ENCODE assay signal across 21 cellular contexts in genomic region chr6:165985281-165985925, GRCh38.
DNase-seq lines count a peak whose midpoint lies in the region; ATAC-seq, FAIRE-seq and TF ChIP-seq lines count a peak whose summit lies in the region.
"Had no signal": no experiment of that assay in that cellular context is flagged by ENCODE, and none has a peak within 500 bp of the region (broad histone marks: within the 10 kb centered on the region; RNA-seq: fewer than 3 reads in every experiment).

No MANE protein-coding gene starts in this region.

- CTCF ChIA-PET in HepG2 (lab: Yijun Ruan, JAX; ENCODE audit: low intra/inter-chr PET ratio, low total read pairs) = no interaction called here

- no peak for TF ChIP-seq RAD21 in HepG2 (CRISPR knock-in tag; IDR thresholded peaks at IDR 0.05)

- DNase-seq in DND-41 (no peak), fibroblast of villous mesenchyme (ENCODE audit: low read depth) (no peak), ovary (peak in 1 of 5 donors; percentile 39), HepG2 (ENCODE audit: low spot score) (no peak)
- DNase-seq in activated naive CD4-positive, alpha-beta T cell treated with Interleukin-2 at 50 U/mL for 16 hours = no peak
- no peak for DNase-seq in naive thymus-derived CD8-positive, alpha-beta T cell
- DNase-seq: activated CD4-positive, alpha-beta memory T cell treated with anti-CD3 and anti-CD28 coated beads, Interleukin-2, amount 10 ng/mL, durations not matched to agents 7 days and 5 days; activated gamma-delta T cell; CD4-positive, alpha-beta memory T cell; DMS153; GF-D8; mammary epithelial cell; NCI-H1105 treated with DMSO at 0.1 percent for 48 hours; NCI-H2029 treated with DMSO at 0.1 percent for 48 hours; NCI-H226; NCI-H748 treated with DMSO at 0.1 percent for 48 hours had no signal

- no peak overlapping the region for H3K4me3 Mint-ChIP-seq in naive thymus-derived CD8-positive, alpha-beta T cell
- H3K4me3 Mint-ChIP-seq: activated CD4-positive, alpha-beta memory T cell treated with anti-CD3 and anti-CD28 coated beads, Interleukin-2, amount 10 ng/mL, durations not matched to agents 7 days and 5 days; CD4-positive, alpha-beta memory T cell had no signal

- FAIRE-seq in HepG2 (lab: Jason Lieb, UNC) = no peak
- FAIRE-seq: bronchial epithelial cell had no signal

- peaks cover 9 to 16% (median 13%) of the 10 kb centered on the region in 4 donors for H3K4me1 Mint-ChIP-seq in naive thymus-derived CD8-positive, alpha-beta T cell

- H3K79me2 ChIP-seq in DND-41 (ENCODE audit: insufficient read depth, low read length) (no peaks in the 10 kb centered on the region), HepG2 (ENCODE audit: insufficient read depth, low read length) (no peaks in the 10 kb centered on the region)

- H3K9ac ChIP-seq in DND-41 (ENCODE audit: low read depth, low read length) (peak overlapping the region; percentile 50), HepG2 (ENCODE audit: insufficient read depth, low read depth, low read length) (no peak overlapping the region)

- POLR2A ChIA-PET in HepG2 (lab: Yijun Ruan, JAX) = no interaction called here
- POLR2A ChIA-PET in naive thymus-derived CD8-positive, alpha-beta T cell (lab: Charles Lee) = no interaction called here

- H4K20me1 ChIP-seq in DND-41 (ENCODE audit: insufficient read depth, low read length) (no peaks in the 10 kb centered on the region), HepG2 (ENCODE audit: insufficient read depth, low read length) (no peaks in the 10 kb centered on the region)

- H2AFZ ChIP-seq in DND-41 (ENCODE audit: low read depth, low read length) (peak overlapping the region; percentile 46), HepG2 (ENCODE audit: low read length) (no peak overlapping the region)

- H3K9me3 ChIP-seq in DND-41 (ENCODE audit: insufficient read depth, low read length, severe bottlenecking) (peaks cover 2% of the 10 kb centered on the region), ovary (no peaks in the 10 kb centered on the region), HepG2 (ENCODE audit: low read length) (no peaks in the 10 kb centered on the region)

- H3K36me3 Mint-ChIP-seq in naive thymus-derived CD8-positive, alpha-beta T cell = no peaks in the 10 kb centered on the region
- H3K36me3 Mint-ChIP-seq: CD4-positive, alpha-beta memory T cell; WTC11 had no signal

- H3K36me3 ChIP-seq in DND-41 (ENCODE audit: insufficient read depth, low read length) (no peaks in the 10 kb centered on the region), ovary (no peaks in the 10 kb centered on the region), HepG2 (replicated peaks in 1 of 2; ENCODE audit: control insufficient read depth in 1 of 2, insufficient read depth in 2 of 2, low read length in 2 of 2) (no peaks in the 10 kb centered on the region)

- TF ChIP-seq POLR2A in ovary (IDR thresholded peaks at IDR 0.05) = no peak
- no peak for TF ChIP-seq POLR2A in HepG2 (IDR thresholded peaks at IDR 0.05; ENCODE audit: insufficient read depth in 1 of 2, low read depth in 2 of 2, low read length in 2 of 2)

- no peak for TF ChIP-seq CTCF in DND-41 (IDR thresholded peaks at IDR 0.05; ENCODE audit: borderline replicate concordance, extremely low read depth, low read length, poor library complexity, severe bottlenecking)
- no peak for TF ChIP-seq CTCF in fibroblast of villous mesenchyme (IDR thresholded peaks at IDR 0.05; ENCODE audit: insufficient read depth, low read depth, low read length)
- no peak for TF ChIP-seq CTCF in ovary (IDR thresholded peaks at IDR 0.05)
- TF ChIP-seq CTCF in HepG2 (CRISPR knock-in tag; IDR thresholded peaks at IDR 0.05) = no peak

- H3K9me3 Mint-ChIP-seq in naive thymus-derived CD8-positive, alpha-beta T cell = no peaks in the 10 kb centered on the region
- H3K9me3 Mint-ChIP-seq: activated CD4-positive, alpha-beta memory T cell treated with anti-CD3 and anti-CD28 coated beads, Interleukin-2, amount 10 ng/mL, durations not matched to agents 7 days and 5 days; WTC11 had no signal

- TF ChIP-seq EP300 in ovary (IDR thresholded peaks at IDR 0.05) (no peak), HepG2 (IDR thresholded peaks at IDR 0.05; ENCODE audit: low read depth in 2 of 2, low read length in 2 of 2) (no peak), HepG2 (CRISPR knock-in tag; IDR thresholded peaks at IDR 0.05; ENCODE audit: borderline replicate concordance) (no peak)

- peak overlapping the region in 1 of 2 experiments; percentile 50; a peak in 2 of 4 replicates for H3K4me3 ChIP-seq in DND-41 (ENCODE audit: low read depth in 1 of 2, low read length in 2 of 2)
- peak overlapping the region; percentile 12 for H3K4me3 ChIP-seq in fibroblast of villous mesenchyme (ENCODE audit: low read depth, low read length)
- peak overlapping the region; percentile 67 for H3K4me3 ChIP-seq in ovary
- H3K4me3 ChIP-seq in HepG2 (replicated peaks in 1 of 3; ENCODE audit: insufficient read depth in 1 of 3, low read depth in 2 of 3, low read length in 3 of 3) = no peak overlapping the region

- ATAC-seq in DND-41 (ENCODE audit: insufficient read depth, low read depth) (no peak), GM18517 (IDR thresholded peaks at IDR 0.05; ENCODE audit: unreplicated experiment) (no peak), HepG2 (no peak)
- no peak for ATAC-seq in naive thymus-derived CD8-positive, alpha-beta T cell

- peaks cover 29 to 44% (median 43%) of the 10 kb centered on the region in 5 donors for H3K27me3 Mint-ChIP-seq in naive thymus-derived CD8-positive, alpha-beta T cell

- no TSS peak for BruUV-seq in HepG2 (replicated peaks; lab: Mats Ljungman, UMichigan)

- WGBS in ovary, 3 donors = 54 to 60% (median 57%) methylated on average over 8 of the region's 8 CpGs
- 4% methylated on average over 8 of the region's 8 CpGs for WGBS in HepG2 (ENCODE audit: low lambda C conversion rate)

- H3K27ac ChIP-seq in DND-41 (ENCODE audit: low read length) = peak overlapping the region; percentile 90
- peak overlapping the region; percentile 70 to 83 for H3K27ac ChIP-seq in ovary
- H3K27ac ChIP-seq in HepG2 (ENCODE audit: extremely low read length, insufficient read depth, low read length) = no peak overlapping the region
- H3K27ac ChIP-seq: epithelial cell of prostate had no signal

- in situ Hi-C loops in HepG2 (cut with HindIII; ENCODE audit: extremely low pct_ligation_motif_present, low pct_unique_long_range_greater_than_20kb) = no loop called here

- H3K4me1 ChIP-seq in DND-41 (ENCODE audit: insufficient read depth, low read length) (peaks cover 41% of the 10 kb centered on the region), ovary (ENCODE audit: insufficient read depth) (peaks cover 7% of the 10 kb centered on the region), HepG2 (ENCODE audit: insufficient read depth, low read length) (no peaks in the 10 kb centered on the region)

- H3K27me3 ChIP-seq in DND-41 (ENCODE audit: insufficient read depth, low read length, poor library complexity) (no peaks in the 10 kb centered on the region), ovary (no peaks in the 10 kb centered on the region), HepG2 (ENCODE audit: control insufficient read depth in 1 of 2, insufficient read depth in 2 of 2, low read length in 2 of 2) (peaks cover 6 to 53% of the 10 kb centered on the region in 2 experiments)

- H3K27ac Mint-ChIP-seq in naive thymus-derived CD8-positive, alpha-beta T cell = no peak overlapping the region
- H3K27ac Mint-ChIP-seq: activated CD4-positive, alpha-beta memory T cell treated with anti-CD3 and anti-CD28 coated beads, Interleukin-2, amount 10 ng/mL, durations not matched to agents 7 days and 5 days; CD4-positive, alpha-beta memory T cell; WTC11 had no signal

- intact Hi-C loops in ovary (cut with DNase I) = loop anchor here in 3 of 4 donors (5.0 to 10.0 kb wide), 3 partner anchors 72 to 109 kb away; no protein-coding TSS in a partner anchor
- intact Hi-C loops in HepG2 (cut with micrococcal nuclease; ENCODE audit: unreplicated experiment) = no loop called here

- H3K4me2 ChIP-seq in DND-41 (ENCODE audit: insufficient read depth, low read length) (peak overlapping the region; percentile 72), HepG2 (ENCODE audit: low read depth, low read length) (no peak overlapping the region)

TF ChIP-seq in PFSK-1, 5 proteins besides CTCF, POLR2A, EP300 and RAD21 (continues in another document):
- TF ChIP-seq TAF1 (IDR thresholded peaks at IDR 0.05; ENCODE audit: borderline replicate concordance, insufficient read depth, low read length) (no peak), FOXP2 (optimal IDR thresholded peaks at IDR 0.05; ENCODE audit: borderline replicate concordance, extremely low read depth, extremely low read length, insufficient read depth) (no peak), SIN3A (IDR thresholded peaks at IDR 0.05; ENCODE audit: borderline replicate concordance, insufficient read depth, low read length) (peak; percentile 13; the same call in 1 of the 2 replicates)

TF ChIP-seq in HepG2, 621 proteins besides CTCF, POLR2A, EP300 and RAD21 (continues in another document):
- no peak for TF ChIP-seq ARID4A (CRISPR knock-in tag; IDR thresholded peaks at IDR 0.05; ENCODE audit: borderline replicate concordance)

Comparison
In these comparisons a context has a peak if more than half of its experiments do, and no peak if none do; other contexts are left out.
1. H3K4me3 ChIP-seq: peak in fibroblast of villous mesenchyme (single experiment) and ovary (single experiment); none in HepG2 (0 of 3).